Comparison of ENCODE assay signal across 17 cellular contexts in genomic region chr5:79983618-79984017, GRCh38. TPM values are rescaled to one million over a fixed set of nuclear protein-coding genes. Genes with fewer than 3 reads are reported as not detected.
"Had no signal": no experiment of that assay in that cellular context is flagged by ENCODE, and none has a peak within 500 bp of the region (broad histone marks: within the 10 kb centered on the region; RNA-seq: fewer than 3 reads in every experiment).

No MANE protein-coding gene starts in this region.

- H3K27ac Mint-ChIP-seq: activated naive CD4-positive, alpha-beta T cell treated with anti-CD3 and anti-CD28 coated beads, Interleukin-2, amount 10 ng/mL, durations not matched to agents 7 days and 5 days; neural progenitor cell; WTC11 had no signal

- H3K4me1 Mint-ChIP-seq: neural progenitor cell had no signal

- H3K4me3 ChIP-seq: esophagus squamous epithelium, neural progenitor cell, ovary, tibial nerve, vagina had no signal

- H3K4me3 Mint-ChIP-seq: activated naive CD4-positive, alpha-beta T cell treated with anti-CD3 and anti-CD28 coated beads, Interleukin-2, amount 10 ng/mL, durations not matched to agents 7 days and 5 days; neural progenitor cell; T-helper 17 cell; WTC11 had no signal

- ATAC-seq: left lobe of liver, sciatic nerve, T-helper 17 cell, WTC11 had no signal

- H3K9me3 ChIP-seq: esophagus squamous epithelium, ovary, tibial nerve, vagina had no signal

- H3K9ac ChIP-seq: neural progenitor cell had no signal

- H3K4me2 ChIP-seq: neural progenitor cell had no signal

- H2AFZ ChIP-seq: neural progenitor cell had no signal

- H3K36me3 ChIP-seq: ovary had no signal

- H3K27ac ChIP-seq: esophagus squamous epithelium, neural progenitor cell, ovary, tibial nerve, vagina had no signal

- H3K27me3 Mint-ChIP-seq: activated naive CD4-positive, alpha-beta T cell treated with anti-CD3 and anti-CD28 coated beads, Interleukin-2, amount 10 ng/mL, durations not matched to agents 7 days and 5 days; T-helper 17 cell had no signal

- H3K27me3 ChIP-seq: esophagus squamous epithelium, neural progenitor cell, ovary, tibial nerve, vagina had no signal

- H3K4me1 ChIP-seq: esophagus squamous epithelium, neural progenitor cell, tibial nerve, vagina had no signal

- DNase-seq: activated CD4-positive, alpha-beta T cell treated with anti-CD3 and anti-CD28 coated beads, Interleukin-2, amount 50 U/mL, for 1 hour; activated naive CD4-positive, alpha-beta T cell treated with anti-CD3 and anti-CD28 coated beads, Interleukin-2, amount 10 ng/mL, durations not matched to agents 7 days and 5 days; cerebellar nuclear complex; effector CD8-positive, alpha-beta T cell; esophagus squamous epithelium; foreskin fibroblast; hippocampal formation; midbrain; ovary; T-helper 17 cell had no signal

- H3K9me3 Mint-ChIP-seq: activated naive CD4-positive, alpha-beta T cell treated with anti-CD3 and anti-CD28 coated beads, Interleukin-2, amount 10 ng/mL, durations not matched to agents 7 days and 5 days; neural progenitor cell; WTC11 had no signal

RNA-seq across cellular contexts. Expression of gene THBS4, which starts 51.5 kb away (rescaled TPM):
- total RNA-seq: endothelial cell of umbilical vein had no signal
